ENCODE assay signal across 8 cellular contexts in the genomic region with DNA sequence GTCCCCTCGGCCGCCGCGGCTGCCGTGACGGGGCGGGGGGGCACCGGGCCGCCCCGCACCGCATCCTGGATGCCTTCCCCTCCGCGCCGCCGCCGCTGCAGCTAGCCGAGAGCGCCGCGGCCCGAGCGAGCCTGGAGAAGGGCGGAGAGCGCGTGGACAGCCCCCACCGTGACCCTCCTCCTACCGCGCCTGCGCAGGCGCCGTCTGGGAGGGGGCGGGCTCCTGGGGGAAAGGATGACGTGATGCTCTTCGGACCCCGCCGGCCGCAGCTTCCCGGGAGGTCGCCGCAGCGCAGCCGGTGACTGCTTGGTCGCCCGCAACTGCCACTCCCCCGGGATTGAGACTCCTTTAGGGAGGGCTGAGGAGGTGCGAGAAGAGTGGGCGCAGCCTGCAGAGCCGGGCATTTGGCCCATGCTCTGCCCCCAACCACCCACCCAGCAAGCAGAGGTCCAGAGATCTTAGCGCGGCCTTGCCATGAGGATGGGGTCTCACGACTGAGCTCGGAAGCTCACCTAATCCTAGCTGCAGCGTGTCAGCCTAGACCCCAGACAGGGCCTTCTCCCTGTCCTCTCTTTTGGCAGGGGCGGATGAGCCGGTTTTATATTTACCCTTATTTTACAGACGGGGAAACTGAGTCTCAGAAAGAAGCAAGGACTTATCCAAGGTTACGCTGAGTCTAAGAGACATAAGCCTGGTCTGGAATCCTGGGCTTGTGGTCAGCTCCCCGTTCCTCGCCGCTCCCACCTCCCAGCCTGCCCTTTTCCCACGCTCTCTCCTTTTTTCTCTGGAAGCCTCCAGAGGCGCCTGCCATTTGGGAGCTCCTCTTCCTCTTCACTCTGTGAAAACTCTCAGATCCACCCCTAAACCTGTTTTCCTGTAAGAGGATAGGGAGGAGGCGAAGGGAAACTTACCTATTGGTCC. TPM values are rescaled to one million over a fixed set of nuclear protein-coding genes. Genes with fewer than 3 reads are reported as not detected.
A peak's percentile ranks its signal among the peaks of the same experiment; 100 is the strongest.
DNase-seq lines count a peak whose midpoint lies in the region; ATAC-seq and TF ChIP-seq lines count a peak whose summit lies in the region.

DENND5A (minus strand) TSS at position 140 of the 921 bp plus-strand sequence. CDS start 281 bp downstream, outside the sequence.

- intact Hi-C loops in tibial artery (cut with DNase I; ENCODE audit: low total_unique reads): no loop called here

- peaks cover 0 to 6% of the 10 kb centered on the region in 2 donors for H3K36me3 Mint-ChIP-seq in activated naive CD4-positive, alpha-beta T cell treated with anti-CD3 and anti-CD28 coated beads, Interleukin-2, amount 50 U/mL, for 72 hours

- no peaks in the 10 kb centered on the region for H3K27me3 ChIP-seq in tibial artery

- H3K4me1 ChIP-seq in tibial artery: peaks cover 0 to 36% (median 8%) of the 10 kb centered on the region in 4 donors

- H3K36me3 ChIP-seq in SK-N-MC (ENCODE audit: insufficient read depth, low read length) (no peaks in the 10 kb centered on the region), tibial artery (no peaks in the 10 kb centered on the region)

- peak; percentile 84 for DNase-seq in M059J (ENCODE audit: low read depth)
- DNase-seq in SK-N-MC (ENCODE audit: low read depth, low spot score): no peak
- DNase-seq in activated naive CD4-positive, alpha-beta T cell treated with anti-CD3 and anti-CD28 coated beads, Interleukin-2, amount 50 U/mL, for 72 hours (ENCODE audit: low spot score in 2 of 2): peak; percentile 37 to 74
- no peak for DNase-seq in glomerular endothelial cell (ENCODE audit: extremely low read depth, low read depth, low spot score)
- peak; percentile 15 to 94 (median 84) for DNase-seq in nucleus accumbens (lab: John Stamatoyannopoulos, UW)
- peak; percentile 81 to 91 for DNase-seq in tibial artery

- no peak for TF ChIP-seq CTCF in C4-2B (conservative IDR thresholded peaks at IDR 0.05)
- no peak for TF ChIP-seq CTCF in tibial artery (IDR thresholded peaks at IDR 0.05)

- H3K9ac ChIP-seq in SK-N-MC (ENCODE audit: insufficient read length): peak within 1 kb of the TSS; percentile 95

- H3K27ac Mint-ChIP-seq in activated naive CD4-positive, alpha-beta T cell treated with anti-CD3 and anti-CD28 coated beads, Interleukin-2, amount 50 U/mL, for 72 hours: peak within 1 kb of the TSS; percentile 91 to 98

- ATAC-seq in GM21381 (IDR thresholded peaks at IDR 0.05; ENCODE audit: unreplicated experiment): peak; percentile 51
- ATAC-seq in activated naive CD4-positive, alpha-beta T cell treated with anti-CD3 and anti-CD28 coated beads, Interleukin-2, amount 50 U/mL, for 72 hours: peak; percentile 52 to 59

- H3K27ac ChIP-seq in C4-2B (peak within 1 kb of the TSS; percentile 79), SK-N-MC (peak within 1 kb of the TSS; percentile 79), tibial artery (peak within 1 kb of the TSS; percentile 93 to 98)

- no peaks in the 10 kb centered on the region for H3K9me3 Mint-ChIP-seq in activated naive CD4-positive, alpha-beta T cell treated with anti-CD3 and anti-CD28 coated beads, Interleukin-2, amount 50 U/mL, for 72 hours

- peak within 1 kb of the TSS; percentile 100 for H3K4me3 ChIP-seq in SK-N-MC
- H3K4me3 ChIP-seq in tibial artery: peak within 1 kb of the TSS; percentile 80 to 93

- H3K9me3 ChIP-seq in SK-N-MC (ENCODE audit: low read depth, low read length): no peaks in the 10 kb centered on the region
- no peaks in the 10 kb centered on the region for H3K9me3 ChIP-seq in tibial artery

RNA-seq across cellular contexts. Expression of gene DENND5A, which starts in this region (rescaled TPM):
- total RNA-seq in M059J (2014; rRNA removed; shearing (Covaris generic)): 62.5 and 71.1 TPM in 2 replicates
- 10 to 100 TPM; 66.4 to 94.0 TPM for total RNA-seq in activated naive CD4-positive, alpha-beta T cell treated with anti-CD3 and anti-CD28 coated beads, Interleukin-2, amount 50 U/mL, for 72 hours
- 115 and 121 TPM in 2 replicates for total RNA-seq in glomerular endothelial cell

Comparison
In these comparisons a context has a peak if more than half of its experiments do, and no peak if none do; other contexts are left out.
1. DNase-seq: peak in M059J (single experiment), activated naive CD4-positive, alpha-beta T cell treated with anti-CD3 and anti-CD28 coated beads, Interleukin-2, amount 50 U/mL, for 72 hours (2 of 2), nucleus accumbens (56 of 56) and tibial artery (2 of 2); none in SK-N-MC (single experiment) and glomerular endothelial cell (single experiment).
2. Peak in every context shown above with its lines, with median percentiles within 50 percentile points of each other: H3K27ac ChIP-seq.